ENCODE assay signal across 16 cellular contexts in the genomic region with DNA sequence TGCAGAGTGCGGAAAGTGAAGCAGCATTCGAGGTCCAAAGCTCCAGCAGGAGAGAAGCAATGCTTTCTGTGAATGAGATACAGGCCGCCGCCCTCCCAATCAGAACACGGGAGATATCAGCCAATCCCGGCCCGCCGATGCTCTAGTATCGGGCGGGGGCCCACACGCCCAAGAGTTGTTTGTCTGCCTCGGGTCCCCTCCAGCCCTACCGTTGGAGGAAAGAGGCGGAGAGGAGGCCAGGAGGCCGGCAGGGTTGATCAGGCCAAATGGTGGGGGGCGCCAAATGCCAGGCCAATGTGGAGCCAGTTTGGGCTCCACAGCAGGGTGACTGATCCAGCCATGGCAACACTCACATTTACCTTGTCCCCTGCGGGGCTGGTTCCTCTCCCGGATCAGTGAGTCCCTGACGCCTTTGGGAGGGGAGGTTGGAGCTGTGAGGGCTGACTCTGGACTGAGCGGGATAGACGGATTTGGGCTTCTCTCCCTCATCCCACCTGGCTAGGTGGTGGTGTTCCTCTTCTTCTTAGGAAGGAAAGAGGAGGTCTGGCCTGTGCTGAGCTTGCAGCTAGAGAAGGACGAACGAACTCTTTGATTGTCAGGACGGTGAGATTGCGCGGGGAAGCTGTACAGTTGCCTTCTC. TPM values are rescaled to one million over a fixed set of nuclear protein-coding genes. Genes with fewer than 3 reads are reported as not detected.
DNase-seq lines count a peak whose midpoint lies in the region; ATAC-seq and TF ChIP-seq lines count a peak whose summit lies in the region.
"Had no signal": no experiment of that assay in that cellular context is flagged by ENCODE, and none has a peak within 500 bp of the region (broad histone marks: within the 10 kb centered on the region; RNA-seq: fewer than 3 reads in every experiment).

No MANE protein-coding gene starts in this region.

- no peak overlapping the region for H3K4me3 Mint-ChIP-seq in WTC11
- no peak overlapping the region for H3K4me3 Mint-ChIP-seq in activated T-helper 2 cell treated with anti-CD3 and anti-CD28 coated beads, Interferon-gamma antibody, Interleukin-2, Interleukin-4, amounts not matched to agents 10 μg/mL and 5 μg/mL and 100 μg/mL, durations not matched to agents 14 hours and 24 hours and 36 hours (ENCODE audit: low read depth)

- peaks cover 8% of the 10 kb centered on the region for H3K4me1 Mint-ChIP-seq in WTC11
- no peaks in the 10 kb centered on the region for H3K4me1 Mint-ChIP-seq in activated T-helper 2 cell treated with anti-CD3 and anti-CD28 coated beads, Interferon-gamma antibody, Interleukin-2, Interleukin-4, amounts not matched to agents 10 μg/mL and 5 μg/mL and 100 μg/mL, durations not matched to agents 14 hours and 24 hours and 36 hours (ENCODE audit: low read depth)

- POLR2A ChIA-PET in WTC11 (lab: Charles Lee) = no interaction called here

- no peak overlapping the region for H2AFZ ChIP-seq in osteoblast (ENCODE audit: low read length)

- DNase-seq in WTC11 (ENCODE audit: low spot score) = no peak
- peak; percentile 45 for DNase-seq in ecto neural progenitor cell (ENCODE audit: low spot score)
- peak; percentile 29 for DNase-seq in osteoblast (ENCODE audit: insufficient read length, low spot score, missing footprints)
- peak; percentile 64 to 77 for DNase-seq in vagina (ENCODE audit: extremely low spot score in 2 of 2)
- DNase-seq in NCI-H446 (lab: John Stamatoyannopoulos, UW) = no peak
- no peak for DNase-seq in activated T-helper 2 cell treated with anti-CD3 and anti-CD28 coated beads, Interferon-gamma antibody, Interleukin-2, Interleukin-4, amounts not matched to agents 10 μg/mL and 5 μg/mL and 100 μg/mL, durations not matched to agents 14 hours and 24 hours and 36 hours (ENCODE audit: low spot score)
- no peak for DNase-seq in NCI-H526 treated with DMSO at 0.1 percent for 48 hours (lab: John Stamatoyannopoulos, UW)
- DNase-seq: AML-193, DMS79, MM.1S, NCI-H1092 treated with DMSO at 0.1 percent for 48 hours, NCI-H2081, NCI-H748 treated with DMSO at 0.1 percent for 48 hours had no signal

- no peaks in the 10 kb centered on the region for H3K36me3 Mint-ChIP-seq in WTC11
- no peaks in the 10 kb centered on the region for H3K36me3 Mint-ChIP-seq in activated T-helper 2 cell treated with anti-CD3 and anti-CD28 coated beads, Interferon-gamma antibody, Interleukin-2, Interleukin-4, amounts not matched to agents 10 μg/mL and 5 μg/mL and 100 μg/mL, durations not matched to agents 14 hours and 24 hours and 36 hours (ENCODE audit: low read depth)

- CTCF ChIA-PET in WTC11 (lab: Charles Lee) = interaction anchor here (0.8 to 2.9 kb wide), 10 partner anchors 9 to 108 kb away, joined by 3 to 10 read pairs (median 3); partner anchors contain the start of gene CUEDC1

- peak; percentile 69; the same call in 1 of the 2 replicates for ATAC-seq in WTC11
- ATAC-seq: Right ventricle myocardium inferior had no signal

- no peaks in the 10 kb centered on the region for H3K36me3 ChIP-seq in osteoblast (ENCODE audit: insufficient read depth, low read length)
- no peaks in the 10 kb centered on the region for H3K36me3 ChIP-seq in vagina
- H3K36me3 ChIP-seq: HAP-1 had no signal

- no peaks in the 10 kb centered on the region for H4K20me1 ChIP-seq in osteoblast (ENCODE audit: insufficient read depth, low read length)

- no peaks in the 10 kb centered on the region for H3K27me3 ChIP-seq in osteoblast (ENCODE audit: insufficient read depth, low read length)
- no peaks in the 10 kb centered on the region for H3K27me3 ChIP-seq in vagina

- no peaks in the 10 kb centered on the region for H3K4me1 ChIP-seq in osteoblast (ENCODE audit: insufficient read depth, low read length)
- H3K4me1 ChIP-seq in vagina = no peaks in the 10 kb centered on the region
- H3K4me1 ChIP-seq: HAP-1 had no signal

- peaks cover 2% of the 10 kb centered on the region; the same call in 1 of the 2 replicates for H3K27me3 Mint-ChIP-seq in WTC11 (ENCODE audit: low read depth)
- H3K27me3 Mint-ChIP-seq in activated T-helper 2 cell treated with anti-CD3 and anti-CD28 coated beads, Interferon-gamma antibody, Interleukin-2, Interleukin-4, amounts not matched to agents 10 μg/mL and 5 μg/mL and 100 μg/mL, durations not matched to agents 14 hours and 24 hours and 36 hours (ENCODE audit: low read depth) = peaks cover 19% of the 10 kb centered on the region

- H3K9me3 Mint-ChIP-seq in WTC11 = 0 out of 2 replicates have a peak, but pooled peaks cover 4% of the 10 kb centered on the region
- H3K9me3 Mint-ChIP-seq in activated T-helper 2 cell treated with anti-CD3 and anti-CD28 coated beads, Interferon-gamma antibody, Interleukin-2, Interleukin-4, amounts not matched to agents 10 μg/mL and 5 μg/mL and 100 μg/mL, durations not matched to agents 14 hours and 24 hours and 36 hours = no peaks in the 10 kb centered on the region

- H3K27ac ChIP-seq in osteoblast (ENCODE audit: low read depth, low read length) (no peak overlapping the region), vagina (no peak overlapping the region)
- H3K27ac ChIP-seq: C4-2B had no signal

- TF ChIP-seq CTCF in WTC11 (IDR thresholded peaks at IDR 0.05) (no peak), osteoblast (IDR thresholded peaks at IDR 0.05; ENCODE audit: extremely low read depth, low read depth, low read length) (no peak), vagina (IDR thresholded peaks at IDR 0.05) (no peak)

- H3K27ac Mint-ChIP-seq in WTC11 = no peak overlapping the region
- no peak overlapping the region for H3K27ac Mint-ChIP-seq in activated T-helper 2 cell treated with anti-CD3 and anti-CD28 coated beads, Interferon-gamma antibody, Interleukin-2, Interleukin-4, amounts not matched to agents 10 μg/mL and 5 μg/mL and 100 μg/mL, durations not matched to agents 14 hours and 24 hours and 36 hours

- H3K79me2 ChIP-seq in osteoblast (ENCODE audit: insufficient read depth, low read length) = no peaks in the 10 kb centered on the region

- intact Hi-C loops in vagina (cut with DNase I) = no loop called here
- intact Hi-C loops in activated T-helper 2 cell treated with anti-CD3 and anti-CD28 coated beads, Interferon-gamma antibody, Interleukin-2, Interleukin-4, amounts not matched to agents 10 μg/mL and 5 μg/mL and 100 μg/mL, durations not matched to agents 14 hours and 24 hours and 36 hours (cut with micrococcal nuclease) = no loop called here

- no peak overlapping the region for H3K4me3 ChIP-seq in osteoblast (ENCODE audit: insufficient read depth, low read length)
- H3K4me3 ChIP-seq in vagina = no peak overlapping the region
- H3K4me3 ChIP-seq: HAP-1 had no signal

- H3K4me2 ChIP-seq in osteoblast (ENCODE audit: insufficient read depth, low read length) = no peak overlapping the region

- H3K9me3 ChIP-seq in osteoblast (ENCODE audit: low read depth, low read length) = no peaks in the 10 kb centered on the region
- H3K9me3 ChIP-seq in vagina = no peaks in the 10 kb centered on the region
- H3K9me3 ChIP-seq: HAP-1 had no signal

- no peak for TF ChIP-seq POLR2A in vagina (IDR thresholded peaks at IDR 0.05)

TF ChIP-seq in WTC11, 78 proteins besides CTCF, POLR2A, EP300 and RAD21:
- no peak for TF ChIP-seq FOXK1 (CRISPR knock-in tag; IDR thresholded peaks at IDR 0.05)
- no peak for TF ChIP-seq ZNF671 (CRISPR knock-in tag; IDR thresholded peaks at IDR 0.05)
- no peak for TF ChIP-seq PRRX2 (CRISPR knock-in tag; IDR thresholded peaks at IDR 0.05)
- TF ChIP-seq, protein P1, sequence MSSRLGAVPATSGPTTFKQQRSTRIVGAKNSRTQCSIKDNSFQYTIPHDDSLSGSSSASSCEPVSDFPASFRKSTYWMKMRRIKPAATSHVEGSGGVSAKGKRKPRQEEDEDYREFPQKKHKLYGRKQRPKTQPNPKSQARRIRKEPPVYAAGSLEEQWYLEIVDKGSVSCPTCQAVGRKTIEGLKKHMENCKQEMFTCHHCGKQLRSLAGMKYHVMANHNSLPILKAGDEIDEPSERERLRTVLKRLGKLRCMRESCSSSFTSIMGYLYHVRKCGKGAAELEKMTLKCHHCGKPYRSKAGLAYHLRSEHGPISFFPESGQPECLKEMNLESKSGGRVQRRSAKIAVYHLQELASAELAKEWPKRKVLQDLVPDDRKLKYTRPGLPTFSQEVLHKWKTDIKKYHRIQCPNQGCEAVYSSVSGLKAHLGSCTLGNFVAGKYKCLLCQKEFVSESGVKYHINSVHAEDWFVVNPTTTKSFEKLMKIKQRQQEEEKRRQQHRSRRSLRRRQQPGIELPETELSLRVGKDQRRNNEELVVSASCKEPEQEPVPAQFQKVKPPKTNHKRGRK (CRISPR knock-in tag; IDR thresholded peaks at IDR 0.05; ENCODE audit: borderline replicate concordance) = no peak

RNA-seq across cellular contexts. Expression of gene CUEDC1, which starts 10.4 kb away (rescaled TPM):
- 6.5 to 12.2 TPM (median 9.4 TPM) in 3 replicates for total RNA-seq in WTC11 (2021)
- total RNA-seq in osteoblast = 21.0 and 22.4 TPM in 2 replicates
- total RNA-seq in vagina = 28.7 TPM
- 0.30 and 0.34 TPM in 2 replicates for total RNA-seq in activated T-helper 2 cell treated with anti-CD3 and anti-CD28 coated beads, Interferon-gamma antibody, Interleukin-2, Interleukin-4, amounts not matched to agents 10 μg/mL and 5 μg/mL and 100 μg/mL, durations not matched to agents 14 hours and 24 hours and 36 hours

RNA-seq across cellular contexts. Expression of gene VEZF1, which starts 22.4 kb away (rescaled TPM):
- 43.1 to 43.8 TPM (median 43.3 TPM) in 3 replicates for total RNA-seq in WTC11 (2021)
- total RNA-seq in osteoblast = 51.9 and 58.6 TPM in 2 replicates
- total RNA-seq in vagina = 86.2 TPM
- 37.1 and 38.7 TPM in 2 replicates for total RNA-seq in activated T-helper 2 cell treated with anti-CD3 and anti-CD28 coated beads, Interferon-gamma antibody, Interleukin-2, Interleukin-4, amounts not matched to agents 10 μg/mL and 5 μg/mL and 100 μg/mL, durations not matched to agents 14 hours and 24 hours and 36 hours

RNA-seq across cellular contexts. Expression of gene SRSF1, which starts 41.4 kb away (rescaled TPM):
- total RNA-seq in WTC11 (2021) = 349 to 387 TPM (median 366 TPM) in 3 replicates
- 214 and 247 TPM in 2 replicates for total RNA-seq in osteoblast
- total RNA-seq in vagina = 155 TPM
- total RNA-seq in activated T-helper 2 cell treated with anti-CD3 and anti-CD28 coated beads, Interferon-gamma antibody, Interleukin-2, Interleukin-4, amounts not matched to agents 10 μg/mL and 5 μg/mL and 100 μg/mL, durations not matched to agents 14 hours and 24 hours and 36 hours = 448 and 450 TPM in 2 replicates

Comparison
In these comparisons a context has a peak if more than half of its experiments do, and no peak if none do; other contexts are left out.
1. DNase-seq: peak in ecto neural progenitor cell (single experiment), osteoblast (single experiment) and vagina (2 of 2); none in WTC11 (single experiment), NCI-H446 (0 of 2), activated T-helper 2 cell treated with anti-CD3 and anti-CD28 coated beads, Interferon-gamma antibody, Interleukin-2, Interleukin-4, amounts not matched to agents 10 μg/mL and 5 μg/mL and 100 μg/mL, durations not matched to agents 14 hours and 24 hours and 36 hours (single experiment) and NCI-H526 treated with DMSO at 0.1 percent for 48 hours (single experiment).